Comparison of ENCODE assay signal across 20 cellular contexts in the genomic region with DNA sequence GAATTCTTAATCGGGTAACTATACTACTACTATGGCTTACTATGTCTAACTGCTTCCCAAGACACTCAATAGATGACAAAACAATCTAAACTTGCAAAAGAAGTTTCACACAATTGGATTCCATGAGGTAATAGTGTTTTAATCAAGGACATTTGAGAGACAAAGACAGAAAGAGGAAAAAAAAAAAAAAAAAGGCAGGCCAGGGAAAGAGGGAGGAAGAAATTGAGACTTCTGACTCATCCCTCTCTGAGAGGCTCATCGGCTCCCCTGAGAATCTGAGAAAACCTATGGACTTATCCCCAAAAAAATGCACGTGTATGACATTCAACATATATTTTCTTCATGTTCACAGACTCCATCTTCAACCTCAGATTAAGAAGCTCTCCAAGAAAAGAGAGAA.
DNase-seq lines count a peak whose midpoint lies in the region; ATAC-seq and TF ChIP-seq lines count a peak whose summit lies in the region.
"Had no signal": no experiment of that assay in that cellular context is flagged by ENCODE, and none has a peak within 500 bp of the region (broad histone marks: within the 10 kb centered on the region; RNA-seq: fewer than 3 reads in every experiment).

No MANE protein-coding gene starts in this region.

- peak; percentile 49 for DNase-seq in A673 (ENCODE audit: low spot score)
- peak; percentile 30 for DNase-seq in HCEC 1CT
- peak; percentile 6 for DNase-seq in astrocyte of the spinal cord (ENCODE audit: low read depth, low spot score)
- peak; percentile 5 to 37 for DNase-seq in foreskin fibroblast
- DNase-seq in activated T-cell treated with anti-CD3 and anti-CD28 coated beads, Interleukin-2, amount 50 U/mL, for 48 hours: no peak
- DNase-seq in amygdala (lab: John Stamatoyannopoulos, UW): no peak
- DNase-seq in CD8-positive, alpha-beta T cell: no peak
- no peak for DNase-seq in HFFc6
- DNase-seq: activated CD4-positive, alpha-beta T cell treated with anti-CD3 and anti-CD28 coated beads, Interleukin-2, amount 50 U/mL, for 48 hours; activated gamma-delta T cell treated with Interleukin-2 at 50 U/mL for 16 hours; anterior cingulate cortex; colonic mucosa; hippocampal formation; KG1; NCI-H187 treated with DMSO at 0.1 percent for 48 hours; NCI-H345; stimulated activated CD4-positive, alpha-beta T cell treated with anti-CD3 and anti-CD28 coated beads, Interleukin-4, amount 100 ng/mL, for 4 hours had no signal

- no peaks in the 10 kb centered on the region for H3K27me3 Mint-ChIP-seq in CD8-positive, alpha-beta T cell (ENCODE audit: low read depth)
- H3K27me3 Mint-ChIP-seq in HFFc6 (ENCODE audit: insufficient read depth): no peaks in the 10 kb centered on the region

- no peaks in the 10 kb centered on the region for H3K27me3 ChIP-seq in A673 (replicated peaks; ENCODE audit: insufficient read depth, low read depth, low read length, poor library complexity)
- H3K27me3 ChIP-seq in CD8-positive, alpha-beta T cell (ENCODE audit: insufficient read depth, low read length): no peaks in the 10 kb centered on the region
- H3K27me3 ChIP-seq: colonic mucosa, neutrophil, SJSA1 had no signal

- CTCF ChIA-PET in A673 (lab: Charles Lee): no interaction called here
- CTCF ChIA-PET in CD8-positive, alpha-beta T cell (lab: Charles Lee): no interaction called here

- H3K9me3 Mint-ChIP-seq in CD8-positive, alpha-beta T cell: no peaks in the 10 kb centered on the region
- no peaks in the 10 kb centered on the region for H3K9me3 Mint-ChIP-seq in HFFc6

- no peaks in the 10 kb centered on the region for H3K9me3 ChIP-seq in A673 (ENCODE audit: low read depth, low read length, poor library complexity, severe bottlenecking)
- no peaks in the 10 kb centered on the region for H3K9me3 ChIP-seq in CD8-positive, alpha-beta T cell (ENCODE audit: low read length)
- H3K9me3 ChIP-seq: colonic mucosa, neutrophil, SJSA1 had no signal

- ATAC-seq in CD8-positive, alpha-beta T cell: no peak

- intact Hi-C loops in A673 (cut with micrococcal nuclease; ENCODE audit: unreplicated experiment): loop anchor here (10.0 kb wide), 1 partner anchor 509 kb away; a partner anchor contains a TSS
- intact Hi-C loops in CD8-positive, alpha-beta T cell (cut with DNase I, micrococcal nuclease): loop anchor here in 1 of 2 experiments (5.0 kb wide), 2 partner anchors 607 to 652 kb away; no protein-coding TSS in a partner anchor

- in situ Hi-C loops in astrocyte of the spinal cord (cut with HindIII; ENCODE audit: low sequenced_read_pairs): no loop called here

- H3K27ac Mint-ChIP-seq in CD8-positive, alpha-beta T cell: no peak overlapping the region
- no peak overlapping the region for H3K27ac Mint-ChIP-seq in HFFc6

- no peak overlapping the region for H3K27ac ChIP-seq in A673 (ENCODE audit: low read depth, low read length, poor library complexity, severe bottlenecking)
- no peak overlapping the region for H3K27ac ChIP-seq in CD8-positive, alpha-beta T cell (ENCODE audit: low read depth, low read length)
- H3K27ac ChIP-seq: C4-2B, colonic mucosa, neutrophil, SJSA1 had no signal

- no peak overlapping the region for H3K4me3 Mint-ChIP-seq in CD8-positive, alpha-beta T cell
- H3K4me3 Mint-ChIP-seq in HFFc6: no peak overlapping the region

- BruUV-seq in A673 (replicated peaks; lab: Mats Ljungman, UMichigan): no TSS peak

- H3K4me1 Mint-ChIP-seq in CD8-positive, alpha-beta T cell (ENCODE audit: low read depth): peaks cover 31% of the 10 kb centered on the region
- peaks cover 10% of the 10 kb centered on the region for H3K4me1 Mint-ChIP-seq in HFFc6 (ENCODE audit: low read depth)

- H3K36me3 ChIP-seq in A673 (ENCODE audit: insufficient read depth, low read length, poor library complexity, severe bottlenecking): no peaks in the 10 kb centered on the region
- H3K36me3 ChIP-seq in CD8-positive, alpha-beta T cell (ENCODE audit: insufficient read depth, low read length): no peaks in the 10 kb centered on the region
- H3K36me3 ChIP-seq: colonic mucosa, neutrophil, SJSA1 had no signal

- TF ChIP-seq CTCF in A673 (conservative IDR thresholded peaks at IDR 0.05; ENCODE audit: low read depth, low read length) (no peak), astrocyte of the spinal cord (IDR thresholded peaks at IDR 0.05; ENCODE audit: low read depth, low read length) (no peak), foreskin fibroblast (IDR thresholded peaks at IDR 0.05; ENCODE audit: low read depth, low read length) (no peak), HFFc6 (IDR thresholded peaks at IDR 0.05) (no peak)
- no peak for TF ChIP-seq CTCF in CD8-positive, alpha-beta T cell (IDR thresholded peaks at IDR 0.05)

- H3K4me1 ChIP-seq in A673 (ENCODE audit: insufficient read depth, low read length, poor library complexity, severe bottlenecking): peaks cover 10% of the 10 kb centered on the region
- no peaks in the 10 kb centered on the region for H3K4me1 ChIP-seq in CD8-positive, alpha-beta T cell (ENCODE audit: insufficient read depth, low read length)
- H3K4me1 ChIP-seq: colonic mucosa, SJSA1 had no signal

- POLR2A ChIA-PET in A673 (lab: Charles Lee; ENCODE audit: low non-redundant PET): no interaction called here
- POLR2A ChIA-PET in CD8-positive, alpha-beta T cell (lab: Charles Lee): no interaction called here

- H3K36me3 Mint-ChIP-seq in CD8-positive, alpha-beta T cell: peaks cover 23% of the 10 kb centered on the region
- no peaks in the 10 kb centered on the region for H3K36me3 Mint-ChIP-seq in HFFc6 (ENCODE audit: low read depth)

- H3K4me3 ChIP-seq in A673 (ENCODE audit: low read depth, low read length, poor library complexity, severe bottlenecking) (no peak overlapping the region), astrocyte of the spinal cord (ENCODE audit: low read depth, low read length) (no peak overlapping the region), foreskin fibroblast (ENCODE audit: low read depth in 1 of 2, low read length in 2 of 2) (no peak overlapping the region)
- H3K4me3 ChIP-seq in CD8-positive, alpha-beta T cell (ENCODE audit: low read depth, low read length): no peak overlapping the region
- H3K4me3 ChIP-seq: colonic mucosa, SJSA1 had no signal

Comparison
In these comparisons a context has a peak if more than half of its experiments do, and no peak if none do; other contexts are left out.
1. DNase-seq: peak in A673 (single experiment), HCEC 1CT (single experiment), astrocyte of the spinal cord (single experiment) and foreskin fibroblast (2 of 2); none in activated T-cell treated with anti-CD3 and anti-CD28 coated beads, Interleukin-2, amount 50 U/mL, for 48 hours (0 of 2), amygdala (0 of 56), CD8-positive, alpha-beta T cell (0 of 7) and HFFc6 (single experiment).